8 cellular contexts compared by ENCODE assay signal in genomic region chr7:71733108-71733870, GRCh38.
DNase-seq lines count a peak whose midpoint lies in the region; ATAC-seq and TF ChIP-seq lines count a peak whose summit lies in the region.

No MANE protein-coding gene starts in this region.

- H3K36me3 Mint-ChIP-seq in activated naive CD4-positive, alpha-beta T cell treated with anti-CD3 and anti-CD28 coated beads, Interleukin-2, amount 50 U/mL, for 72 hours, result peaks cover 0 to 4% of the 10 kb centered on the region in 2 donors

- no peak overlapping the region for H2BK5ac ChIP-seq in trophoblast cell (ENCODE audit: low read depth, low read length, poor library complexity)

- peak; percentile 86 for TF ChIP-seq CTCF in GM06990 (IDR thresholded peaks at IDR 0.05; ENCODE audit: insufficient read depth, low read length, poor library complexity, severe bottlenecking)
- peak; percentile 80 to 92 (median 89) for TF ChIP-seq CTCF in heart left ventricle (IDR thresholded peaks at IDR 0.05)

- H2AFZ ChIP-seq in trophoblast cell (ENCODE audit: insufficient read depth, low read length, poor library complexity), result no peak overlapping the region

- no peak overlapping the region for H2BK120ac ChIP-seq in trophoblast cell (ENCODE audit: insufficient read depth, low read length, poor library complexity)

- H2BK12ac ChIP-seq in trophoblast cell (ENCODE audit: low read length), result no peak overlapping the region

- H3K9me3 ChIP-seq in heart left ventricle (peaks cover 0 to 4% (median 0%) of the 10 kb centered on the region in 12 donors), trophoblast cell (ENCODE audit: insufficient read depth, low read depth, low read length) (peaks cover 2% of the 10 kb centered on the region)

- H3K23ac ChIP-seq in trophoblast cell (ENCODE audit: low read length), result no peak overlapping the region

- no peak overlapping the region for H4K8ac ChIP-seq in trophoblast cell (ENCODE audit: low read depth, low read length)

- no peak for TF ChIP-seq POLR2A in heart left ventricle (IDR thresholded peaks at IDR 0.05)

- no peak overlapping the region for H4K91ac ChIP-seq in trophoblast cell (ENCODE audit: low read depth, low read length)

- no peak overlapping the region for H3K4ac ChIP-seq in trophoblast cell (ENCODE audit: low read depth, low read length)

- peak overlapping the region; percentile 58 for H3K4me2 ChIP-seq in trophoblast cell (ENCODE audit: low read length)

- no peak overlapping the region for H3K27ac ChIP-seq in heart left ventricle
- H3K27ac ChIP-seq in trophoblast cell (ENCODE audit: low read depth, low read length), result no peak overlapping the region

- no peaks in the 10 kb centered on the region for H3K36me3 ChIP-seq in GM06990 (ENCODE audit: control insufficient read depth, insufficient read depth, low read length)
- no peaks in the 10 kb centered on the region for H3K36me3 ChIP-seq in heart left ventricle
- no peaks in the 10 kb centered on the region for H3K36me3 ChIP-seq in trophoblast cell (ENCODE audit: control insufficient read depth in 1 of 2, insufficient read depth in 2 of 2, low read length in 2 of 2)

- H3K18ac ChIP-seq in trophoblast cell (ENCODE audit: low read length), result no peak overlapping the region

- no peaks in the 10 kb centered on the region for H3K79me1 ChIP-seq in trophoblast cell (ENCODE audit: low read length)

- H3K27me3 ChIP-seq in GM06990 (replicated peaks; ENCODE audit: control insufficient read depth, insufficient read depth, low read length) (no peaks in the 10 kb centered on the region), heart left ventricle (peaks cover 0 to 5% (median 0%) of the 10 kb centered on the region in 9 donors), trophoblast cell (ENCODE audit: insufficient read depth, low read length) (no peaks in the 10 kb centered on the region)

- H3K4me3 ChIP-seq in GM06990 (replicated peaks; ENCODE audit: low read depth, low read length) (no peak overlapping the region), heart left ventricle (peak overlapping the region in 7 of 12 donors; percentile 22 to 46 (median 36)), trophoblast cell (ENCODE audit: low read depth, low read length) (no peak overlapping the region)

- no peak overlapping the region for H3K9ac ChIP-seq in trophoblast cell (ENCODE audit: low read length)

- intact Hi-C loops in heart left ventricle (cut with DNase I), result loop anchor here in 8 of 10 donors (1.0 to 10.0 kb wide), 9 partner anchors 318 to 908 kb away; partner anchors contain the start of gene GALNT17 (in 5 of the 8)

- H3K79me2 ChIP-seq in trophoblast cell (ENCODE audit: control insufficient read depth, insufficient read depth, low read length, poor library complexity), result no peaks in the 10 kb centered on the region

- H3K14ac ChIP-seq in trophoblast cell (ENCODE audit: low read length), result no peak overlapping the region

- peaks cover 0 to 6% (median 0%) of the 10 kb centered on the region in 12 donors for H3K4me1 ChIP-seq in heart left ventricle
- H3K4me1 ChIP-seq in trophoblast cell (ENCODE audit: control insufficient read depth in 1 of 2, insufficient read depth in 2 of 2, low read length in 2 of 2), result no peaks in the 10 kb centered on the region

- DNase-seq in GM06990 (ENCODE audit: extremely low read depth, insufficient read length) (peak; percentile 49), KG1 (lab: John Stamatoyannopoulos, UW) (peak; percentile 73), SIG-M5 treated with dmso at 0.1 percent for 504 hours (lab: John Stamatoyannopoulos, UW; ENCODE audit: unreplicated experiment) (peak; percentile 52), heart left ventricle (peak; percentile 65 to 89 (median 76)), trophoblast cell (peak; percentile 47 to 77), ureter (ENCODE audit: low spot score) (peak; percentile 83)
- peak; percentile 61 to 73 for DNase-seq in activated naive CD4-positive, alpha-beta T cell treated with anti-CD3 and anti-CD28 coated beads, Interleukin-2, amount 50 U/mL, for 72 hours (ENCODE audit: low spot score in 2 of 2)

- WGBS in heart left ventricle, 4 donors, result 5 to 7% (median 5%) methylated on average over 21 to 29 of the region's 29 CpGs
- no CpG with 5 or more reads among the region's 29 CpGs for WGBS in trophoblast cell (ENCODE audit: extremely low coverage, insufficient coverage, insufficient read length)

- H3K27ac Mint-ChIP-seq in activated naive CD4-positive, alpha-beta T cell treated with anti-CD3 and anti-CD28 coated beads, Interleukin-2, amount 50 U/mL, for 72 hours, result no peak overlapping the region

- H2AK5ac ChIP-seq in trophoblast cell (ENCODE audit: low read length), result no peak overlapping the region

- H3K9me3 Mint-ChIP-seq in activated naive CD4-positive, alpha-beta T cell treated with anti-CD3 and anti-CD28 coated beads, Interleukin-2, amount 50 U/mL, for 72 hours, result no peaks in the 10 kb centered on the region

- ATAC-seq in activated naive CD4-positive, alpha-beta T cell treated with anti-CD3 and anti-CD28 coated beads, Interleukin-2, amount 50 U/mL, for 72 hours, result peak in 1 of 2 donors; percentile 54
- peak; percentile 57 to 87 (median 82) for ATAC-seq in heart left ventricle
- ATAC-seq in HG03039 (IDR thresholded peaks at IDR 0.05; ENCODE audit: unreplicated experiment), result no peak

- H4K12ac ChIP-seq in trophoblast cell (ENCODE audit: low read depth, low read length), result no peak overlapping the region

Comparison
In these comparisons a context has a peak if more than half of its experiments do, and no peak if none do; other contexts are left out.
1. H3K4me3 ChIP-seq: peak in heart left ventricle (7 of 12); none in GM06990 (single experiment) and trophoblast cell (single experiment).
2. Peak in every context shown above with its lines, with median percentiles within 50 percentile points of each other: DNase-seq.